9 cellular contexts compared by ENCODE assay signal in genomic region chr4:2842667-2843022, GRCh38. TPM values are rescaled to one million over a fixed set of nuclear protein-coding genes. Genes with fewer than 3 reads are reported as not detected.
DNase-seq lines count a peak whose midpoint lies in the region; ATAC-seq and TF ChIP-seq lines count a peak whose summit lies in the region.
"Had no signal": no experiment of that assay in that cellular context is flagged by ENCODE, and none has a peak within 500 bp of the region (broad histone marks: within the 10 kb centered on the region; RNA-seq: fewer than 3 reads in every experiment).

No MANE protein-coding gene starts in this region.

- peak; percentile 39 for DNase-seq in M059J (ENCODE audit: low read depth)
- no peak for DNase-seq in coronary artery (ENCODE audit: low spot score)
- no peak for DNase-seq in mesenteric fat pad (ENCODE audit: low spot score)
- DNase-seq: hippocampal formation had no signal

- H3K9me3 Mint-ChIP-seq in nephron, result peaks cover 6% of the 10 kb centered on the region

- peak overlapping the region; percentile 90 for H3K4me3 ChIP-seq in coronary artery

- H3K4me1 Mint-ChIP-seq in nephron, result peaks cover 35% of the 10 kb centered on the region

- H3K27me3 Mint-ChIP-seq in nephron (ENCODE audit: low read depth), result no peaks in the 10 kb centered on the region

- peak overlapping the region; percentile 82 to 89 (median 82) for H3K4me3 Mint-ChIP-seq in nephron

- ATAC-seq in GM18498 (IDR thresholded peaks at IDR 0.05; ENCODE audit: unreplicated experiment), result no peak
- no peak for ATAC-seq in GM18519 (IDR thresholded peaks at IDR 0.05; ENCODE audit: low FRiP score, unreplicated experiment)
- ATAC-seq in HG02798 (IDR thresholded peaks at IDR 0.05; ENCODE audit: poor library complexity, unreplicated experiment), result no peak

- H3K27ac ChIP-seq in C4-2B (peak overlapping the region; percentile 98), coronary artery (peak overlapping the region; percentile 89 to 96)

- TF ChIP-seq CTCF in C4-2B (conservative IDR thresholded peaks at IDR 0.05), result no peak
- TF ChIP-seq CTCF in coronary artery (IDR thresholded peaks at IDR 0.05), result no peak
- TF ChIP-seq CTCF in nephron (IDR thresholded peaks at IDR 0.05; ENCODE audit: unreplicated experiment in 3 of 3), result no peak

- peak overlapping the region; percentile 46 to 83 (median 52) for H3K27ac Mint-ChIP-seq in nephron

- H3K36me3 Mint-ChIP-seq in nephron (ENCODE audit: low read depth), result peaks cover 13% of the 10 kb centered on the region

RNA-seq across cellular contexts. Expression of gene ADD1, which starts 1.0 kb away (rescaled TPM):
- 143 and 193 TPM in 2 replicates for total RNA-seq in M059J (2014; rRNA removed; shearing (Covaris generic))
- total RNA-seq in mesenteric fat pad, result 272 TPM

RNA-seq across cellular contexts. Expression of gene SH3BP2, which starts 49.8 kb away (rescaled TPM):
- 18.7 and 28.7 TPM in 2 replicates for total RNA-seq in M059J (2014; rRNA removed; shearing (Covaris generic))
- 63.9 TPM for total RNA-seq in mesenteric fat pad
